Comparison of ENCODE assay signal across 10 cellular contexts in genomic region chr7:155300641-155301452, GRCh38. TPM values are rescaled to one million over a fixed set of nuclear protein-coding genes. Genes with fewer than 3 reads are reported as not detected.
DNase-seq lines count a peak whose midpoint lies in the region; ATAC-seq, FAIRE-seq and TF ChIP-seq lines count a peak whose summit lies in the region.
"Had no signal": no experiment of that assay in that cellular context is flagged by ENCODE, and none has a peak within 500 bp of the region (broad histone marks: within the 10 kb centered on the region; RNA-seq: fewer than 3 reads in every experiment).

No MANE protein-coding gene starts in this region.

- no peak overlapping the region for H3K4me3 Mint-ChIP-seq in HFFc6
- peak overlapping the region; percentile 89 for H3K4me3 Mint-ChIP-seq in activated CD4-positive, alpha-beta memory T cell treated with anti-CD3 and anti-CD28 coated beads, Interleukin-2, amount 10 ng/mL, durations not matched to agents 7 days and 5 days

- no peak for FAIRE-seq in small intestine (lab: Jason Lieb, UNC)

- H3K36me3 Mint-ChIP-seq in HFFc6 (ENCODE audit: low read depth): peaks cover 4% of the 10 kb centered on the region; the same call in 1 of the 2 replicates
- H3K36me3 Mint-ChIP-seq in activated CD4-positive, alpha-beta memory T cell treated with anti-CD3 and anti-CD28 coated beads, Interleukin-2, amount 10 ng/mL, durations not matched to agents 7 days and 5 days (ENCODE audit: low read depth): peaks cover 77% of the 10 kb centered on the region

- CTCF ChIA-PET in activated CD4-positive, alpha-beta memory T cell treated with anti-CD3 and anti-CD28 coated beads, Interleukin-2, amount 10 ng/mL, durations not matched to agents 7 days and 5 days (lab: Charles Lee): interaction anchor here (1.8 to 2.2 kb wide), 3 partner anchors 44 to 373 kb away, joined by 6 to 20 read pairs (median 15); no protein-coding TSS in a partner anchor

- H3K4me1 ChIP-seq in small intestine (ENCODE audit: control insufficient read depth in 2 of 2, insufficient read depth in 1 of 2, low read depth in 1 of 2, low read length in 1 of 2): peaks cover 5 to 8% of the 10 kb centered on the region in 2 donors

- no peak for TF ChIP-seq CTCF in HFFc6 (IDR thresholded peaks at IDR 0.05)

- H3K4me3 ChIP-seq in small intestine (ENCODE audit: low read depth in 1 of 2, low read length in 2 of 2): no peak overlapping the region
- H3K4me3 ChIP-seq: mucosa of descending colon had no signal

- H3K27me3 Mint-ChIP-seq in HFFc6 (ENCODE audit: insufficient read depth): no peaks in the 10 kb centered on the region
- H3K27me3 Mint-ChIP-seq in activated CD4-positive, alpha-beta memory T cell treated with anti-CD3 and anti-CD28 coated beads, Interleukin-2, amount 10 ng/mL, durations not matched to agents 7 days and 5 days: no peaks in the 10 kb centered on the region

- WGBS in small intestine, 3 donors: 45 to 68% (median 51%) methylated on average over 11 of the region's 11 CpGs

- no peaks in the 10 kb centered on the region for H3K9me3 Mint-ChIP-seq in HFFc6
- H3K9me3 Mint-ChIP-seq in activated CD4-positive, alpha-beta memory T cell treated with anti-CD3 and anti-CD28 coated beads, Interleukin-2, amount 10 ng/mL, durations not matched to agents 7 days and 5 days: no peaks in the 10 kb centered on the region

- H3K4me1 Mint-ChIP-seq in HFFc6 (ENCODE audit: low read depth): peaks cover 31% of the 10 kb centered on the region
- H3K4me1 Mint-ChIP-seq in activated CD4-positive, alpha-beta memory T cell treated with anti-CD3 and anti-CD28 coated beads, Interleukin-2, amount 10 ng/mL, durations not matched to agents 7 days and 5 days: peaks cover 65% of the 10 kb centered on the region

- H3K36me3 ChIP-seq in small intestine (ENCODE audit: control insufficient read depth in 2 of 2, insufficient read depth in 2 of 2, low read length in 2 of 2): peaks cover 6 to 9% of the 10 kb centered on the region in 2 donors

- H3K27ac ChIP-seq in small intestine (ENCODE audit: low read depth in 1 of 2, low read length in 1 of 2): peak overlapping the region in 1 of 2 donors; percentile 60

- H3K27me3 ChIP-seq in small intestine (ENCODE audit: control insufficient read depth in 2 of 2, insufficient read depth in 2 of 2, low read length in 2 of 2): no peaks in the 10 kb centered on the region

- H3K27ac Mint-ChIP-seq in HFFc6: peak overlapping the region; percentile 33; the same call in 1 of the 2 replicates
- H3K27ac Mint-ChIP-seq in activated CD4-positive, alpha-beta memory T cell treated with anti-CD3 and anti-CD28 coated beads, Interleukin-2, amount 10 ng/mL, durations not matched to agents 7 days and 5 days: peak overlapping the region; percentile 69

- POLR2A ChIA-PET in activated CD4-positive, alpha-beta memory T cell treated with anti-CD3 and anti-CD28 coated beads, Interleukin-2, amount 10 ng/mL, durations not matched to agents 7 days and 5 days (lab: Charles Lee): interaction anchor here (0.7 to 5.8 kb wide), 4 partner anchors 44 to 111 kb away, joined by 3 to 305 read pairs (median 10); no protein-coding TSS in a partner anchor

- DNase-seq in HFFc6 (no peak), fibroblast of peridontal ligament (ENCODE audit: extremely low read depth) (peak; percentile 14), small intestine (peak; percentile 39), SIG-M5 (lab: John Stamatoyannopoulos, UW) (no peak)
- peak; percentile 37 for DNase-seq in activated CD4-positive, alpha-beta memory T cell treated with anti-CD3 and anti-CD28 coated beads, Interleukin-2, amount 10 ng/mL, durations not matched to agents 7 days and 5 days
- DNase-seq: stimulated activated naive CD4-positive, alpha-beta T cell treated with Interleukin-2 at 50 U/mL for 16 hours had no signal

- no peak for ATAC-seq in GM19455 (IDR thresholded peaks at IDR 0.05; ENCODE audit: unreplicated experiment)
- no peak for ATAC-seq in HG03565 (IDR thresholded peaks at IDR 0.05; ENCODE audit: unreplicated experiment)
- no peak for ATAC-seq in HG02852 (IDR thresholded peaks at IDR 0.05; ENCODE audit: unreplicated experiment)
- ATAC-seq: mucosa of descending colon had no signal

- no peaks in the 10 kb centered on the region for H3K9me3 ChIP-seq in small intestine (ENCODE audit: control insufficient read depth, low read depth)
- H3K9me3 ChIP-seq: mucosa of descending colon had no signal

RNA-seq across cellular contexts. Expression of gene INSIG1, which starts 3.2 kb away (rescaled TPM):
- 10 to 100 TPM in 3 of 6 experiments, 1 to 10 TPM in 3; 7.1 to 11.0 (median 9.9) TPM for total RNA-seq in HFFc6 (2021; fragmentation: NEBNext Ultra II Directional; extraction: Animal tissue kit (Norgen Biotek cat#: 25700))
- 100 to 1,000 TPM; 276 to 283 TPM for total RNA-seq in activated CD4-positive, alpha-beta memory T cell treated with anti-CD3 and anti-CD28 coated beads, Interleukin-2, amount 10 ng/mL, durations not matched to agents 7 days and 5 days
- polyA plus RNA-seq in small intestine: 10 to 100 TPM in 1 of 3 donors, 1 to 10 TPM in 2; 5.8 to 70.1 (median 9.2) TPM

Comparison
In these comparisons a context has a peak if more than half of its experiments do, and no peak if none do; other contexts are left out.
1. DNase-seq: peak in activated CD4-positive, alpha-beta memory T cell treated with anti-CD3 and anti-CD28 coated beads, Interleukin-2, amount 10 ng/mL, durations not matched to agents 7 days and 5 days (single experiment), fibroblast of peridontal ligament (single experiment) and small intestine (single experiment); none in HFFc6 (single experiment) and SIG-M5 (single experiment).
2. RNA of gene INSIG1, which starts 3.2 kb away (total RNA-seq): 276 to 283 TPM in activated CD4-positive, alpha-beta memory T cell treated with anti-CD3 and anti-CD28 coated beads, Interleukin-2, amount 10 ng/mL, durations not matched to agents 7 days and 5 days; 7.1 to 11.0 TPM in HFFc6; every median in the first group is over 10 times any median in the second.